Comparison of ENCODE assay signal across 8 cellular contexts in the genomic region with DNA sequence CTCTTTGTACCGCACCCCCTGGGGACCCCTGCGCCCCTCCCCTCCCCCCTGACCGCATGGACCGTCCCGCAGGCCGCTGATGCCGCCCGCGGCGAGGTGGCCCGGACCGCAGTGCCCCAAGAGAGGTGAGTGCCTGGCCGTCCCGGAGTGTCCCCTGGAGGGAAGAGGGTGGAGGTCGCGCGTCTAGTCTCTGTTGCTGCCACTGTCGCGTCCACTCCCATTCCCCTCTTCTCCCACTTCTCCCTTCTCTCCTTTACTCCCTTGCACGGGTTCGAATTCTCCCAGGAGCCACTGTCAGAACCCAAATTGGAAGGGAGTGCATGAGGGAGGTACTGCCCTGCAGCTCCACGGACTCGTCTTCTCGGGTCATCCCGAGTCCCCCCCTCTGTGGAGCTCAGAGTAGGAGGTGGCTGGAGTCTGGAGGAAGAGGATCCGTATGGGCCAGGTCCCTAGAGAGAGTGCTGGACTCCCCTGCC. TPM values are rescaled to one million over a fixed set of nuclear protein-coding genes. Genes with fewer than 3 reads are reported as not detected.
DNase-seq lines count a peak whose midpoint lies in the region; ATAC-seq and TF ChIP-seq lines count a peak whose summit lies in the region.

No MANE protein-coding gene starts in this region.

- DNase-seq in activated naive CD4-positive, alpha-beta T cell treated with anti-CD3 and anti-CD28 coated beads for 36 hours: no peak
- DNase-seq in activated naive CD4-positive, alpha-beta T cell (lab: John Stamatoyannopoulos, UW): no peak
- no peak for DNase-seq in lower lobe of right lung
- DNase-seq in cortex of kidney (lab: John Stamatoyannopoulos, UW): no peak
- no peak for DNase-seq in stimulated activated CD4-positive, alpha-beta T cell treated with anti-CD3 and anti-CD28 coated beads, Interleukin-4, amount 100 ng/mL, for 1 hour

- H3K36me3 Mint-ChIP-seq in activated naive CD4-positive, alpha-beta T cell treated with anti-CD3 and anti-CD28 coated beads for 36 hours (ENCODE audit: low read depth): peaks cover 49% of the 10 kb centered on the region
- no peaks in the 10 kb centered on the region for H3K36me3 Mint-ChIP-seq in brain

- H3K9me3 ChIP-seq in lower lobe of right lung: no peaks in the 10 kb centered on the region

- peak overlapping the region; percentile 93 for H3K4me3 Mint-ChIP-seq in activated naive CD4-positive, alpha-beta T cell treated with anti-CD3 and anti-CD28 coated beads for 36 hours
- peak overlapping the region; percentile 91 to 97 (median 93) for H3K4me3 Mint-ChIP-seq in brain

- 1% methylated on average over 26 of the region's 26 CpGs for WGBS in urinary bladder

- H3K4me1 ChIP-seq in lower lobe of right lung (peaks cover 80% of the 10 kb centered on the region), urinary bladder (ENCODE audit: insufficient read depth) (peaks cover 2% of the 10 kb centered on the region)

- H3K36me3 ChIP-seq in lower lobe of right lung (no peaks in the 10 kb centered on the region), urinary bladder (ENCODE audit: insufficient read depth) (no peaks in the 10 kb centered on the region)

- peaks cover 43% of the 10 kb centered on the region for H3K4me1 Mint-ChIP-seq in activated naive CD4-positive, alpha-beta T cell treated with anti-CD3 and anti-CD28 coated beads for 36 hours (ENCODE audit: low read depth)
- H3K4me1 Mint-ChIP-seq in brain: peaks cover 81% of the 10 kb centered on the region

- CTCF ChIA-PET in activated naive CD4-positive, alpha-beta T cell treated with anti-CD3 and anti-CD28 coated beads for 36 hours (lab: Charles Lee): interaction anchor here (0.6 to 29.5 kb wide), 5 partner anchors 4 to 311 kb away, joined by 3 to 1193 read pairs (median 3); a partner anchor contains a TSS

- H3K27me3 Mint-ChIP-seq in activated naive CD4-positive, alpha-beta T cell treated with anti-CD3 and anti-CD28 coated beads for 36 hours (ENCODE audit: low read depth): no peaks in the 10 kb centered on the region
- H3K27me3 Mint-ChIP-seq in brain: peaks cover 6% of the 10 kb centered on the region

- H3K4me3 ChIP-seq in lower lobe of right lung (peak overlapping the region; percentile 77), urinary bladder (ENCODE audit: low read depth, low read length) (peak overlapping the region; percentile 93)

- intact Hi-C loops in activated naive CD4-positive, alpha-beta T cell treated with anti-CD3 and anti-CD28 coated beads for 36 hours (cut with micrococcal nuclease): loop anchor here (10.0 kb wide), 1 partner anchor 842 kb away; a partner anchor contains a TSS
- intact Hi-C loops in lower lobe of right lung (cut with DNase I): no loop called here

- H3K27ac ChIP-seq in lower lobe of right lung (peak overlapping the region; percentile 83), urinary bladder (ENCODE audit: low read depth) (no peak overlapping the region)

- H3K27ac Mint-ChIP-seq in activated naive CD4-positive, alpha-beta T cell treated with anti-CD3 and anti-CD28 coated beads for 36 hours: peak overlapping the region; percentile 99
- H3K27ac Mint-ChIP-seq in brain: peak overlapping the region; percentile 47 to 93 (median 89)

- no peaks in the 10 kb centered on the region for H3K9me3 Mint-ChIP-seq in activated naive CD4-positive, alpha-beta T cell treated with anti-CD3 and anti-CD28 coated beads for 36 hours
- H3K9me3 Mint-ChIP-seq in brain: peaks cover 0 to 5% (median 0%) of the 10 kb centered on the region in 5 experiments

- no peaks in the 10 kb centered on the region for H3K27me3 ChIP-seq in lower lobe of right lung (ENCODE audit: low read depth)

- ATAC-seq in lower lobe of right lung (peak; percentile 1 to 17), GM18498 (IDR thresholded peaks at IDR 0.05; ENCODE audit: unreplicated experiment) (no peak)

- TF ChIP-seq CTCF in brain (conservative IDR thresholded peaks at IDR 0.05): no peak
- TF ChIP-seq CTCF in lower lobe of right lung (IDR thresholded peaks at IDR 0.05): no peak

RNA-seq across cellular contexts. Expression of a gene that starts 0.8 kb away (rescaled TPM):
- 100 to 1,000 TPM; 272 to 282 TPM for total RNA-seq in activated naive CD4-positive, alpha-beta T cell treated with anti-CD3 and anti-CD28 coated beads for 36 hours
- polyA plus RNA-seq in brain (ENCODE audit: insufficient read depth, low read depth, low replicate concordance): 66.2 TPM
- total RNA-seq in lower lobe of right lung: 83.8 TPM
- total RNA-seq in urinary bladder: 17.8 TPM
- 30.7 TPM for polyA plus RNA-seq in urinary bladder

RNA-seq across cellular contexts. Expression of a gene that starts 30.0 kb away (rescaled TPM):
- not detected for total RNA-seq in activated naive CD4-positive, alpha-beta T cell treated with anti-CD3 and anti-CD28 coated beads for 36 hours
- polyA plus RNA-seq in brain (ENCODE audit: insufficient read depth, low read depth, low replicate concordance): not detected
- not detected for total RNA-seq in lower lobe of right lung
- total RNA-seq in urinary bladder: 0.85 TPM
- 0.33 TPM for polyA plus RNA-seq in urinary bladder

RNA-seq across cellular contexts. Expression of a gene that starts 34.0 kb away (rescaled TPM):
- not detected for total RNA-seq in activated naive CD4-positive, alpha-beta T cell treated with anti-CD3 and anti-CD28 coated beads for 36 hours
- not detected for polyA plus RNA-seq in brain (ENCODE audit: insufficient read depth, low read depth, low replicate concordance)
- total RNA-seq in lower lobe of right lung: not detected
- total RNA-seq in urinary bladder: not detected
- not detected for polyA plus RNA-seq in urinary bladder

RNA-seq across cellular contexts. Expression of a gene that starts 43.8 kb away (rescaled TPM):
- not detected for total RNA-seq in activated naive CD4-positive, alpha-beta T cell treated with anti-CD3 and anti-CD28 coated beads for 36 hours
- polyA plus RNA-seq in brain (ENCODE audit: insufficient read depth, low read depth, low replicate concordance) (2.1 TPM), urinary bladder (0.22 TPM)
- total RNA-seq in lower lobe of right lung (not detected), urinary bladder (not detected)

RNA-seq across cellular contexts. Expression of a gene that starts 57.3 kb away (rescaled TPM):
- under 1 TPM; 0.12 to 0.37 TPM for total RNA-seq in activated naive CD4-positive, alpha-beta T cell treated with anti-CD3 and anti-CD28 coated beads for 36 hours
- polyA plus RNA-seq in brain (ENCODE audit: insufficient read depth, low read depth, low replicate concordance) (0.17 TPM), urinary bladder (7.3 TPM)
- total RNA-seq in lower lobe of right lung (0.38 TPM), urinary bladder (0.26 TPM)
